In the genomic region with DNA sequence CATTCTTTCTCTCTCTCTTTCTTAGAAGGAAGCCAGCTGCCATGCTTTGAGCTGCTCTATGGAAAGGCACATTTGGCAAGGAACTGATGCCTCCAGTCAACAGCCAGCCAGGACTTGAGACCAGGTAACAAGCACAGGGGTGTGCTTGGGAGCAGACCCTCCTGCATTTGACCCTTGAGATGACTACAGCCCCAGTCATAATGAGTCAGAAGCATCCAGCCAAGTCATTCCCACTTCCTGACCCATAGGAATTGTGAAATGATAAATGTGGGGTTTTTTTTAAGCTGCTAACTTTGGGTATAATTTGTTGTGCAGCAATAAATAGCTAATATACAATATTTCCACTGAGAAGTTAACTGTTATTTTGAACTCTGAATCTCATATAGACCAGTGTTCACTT, we compare ENCODE assay signal across 19 cellular contexts.
DNase-seq lines count a peak whose midpoint lies in the region; FAIRE-seq lines count a peak whose summit lies in the region.
"Had no signal": no experiment of that assay in that cellular context is flagged by ENCODE, and none has a peak within 500 bp of the region (broad histone marks: within the 10 kb centered on the region; RNA-seq: fewer than 3 reads in every experiment).

No MANE protein-coding gene starts in this region.

- DNase-seq in GM04503 (ENCODE audit: low read depth) (peak; percentile 23), RPMI7951 (ENCODE audit: low read depth) (peak; percentile 45), fibroblast of gingiva (ENCODE audit: low read depth) (peak; percentile 9), renal cortical epithelial cell (ENCODE audit: low read depth) (peak; percentile 87), small intestine (no peak), NCI-H1436 (lab: John Stamatoyannopoulos, UW) (no peak), cerebellum (ENCODE audit: low spot score) (no peak)
- no peak for DNase-seq in activated CD4-positive, alpha-beta T cell treated with anti-CD3 and anti-CD28 coated beads for 4 hours
- DNase-seq: activated naive CD8-positive, alpha-beta T cell treated with anti-CD3 and anti-CD28 coated beads, Interleukin-2, amount 10 ng/mL, durations not matched to agents 7 days and 5 days; activated T-cell treated with anti-CD3 and anti-CD28 coated beads, Interleukin-2, amount 50 U/mL, for 1 hour; C1 segment of cervical spinal cord; DMS53; erythroblast; natural killer cell; NCI-H187 treated with DMSO at 0.1 percent for 48 hours; NCI-H510A treated with DMSO at 0.1 percent for 48 hours; substantia nigra had no signal

- H3K4me1 ChIP-seq in small intestine (ENCODE audit: control insufficient read depth in 2 of 2, insufficient read depth in 1 of 2, low read depth in 1 of 2, low read length in 1 of 2), result no peaks in the 10 kb centered on the region
- H3K4me1 ChIP-seq: prostate gland had no signal

- no peak overlapping the region for H3K27ac ChIP-seq in small intestine (ENCODE audit: low read depth in 1 of 2, low read length in 1 of 2)
- H3K27ac ChIP-seq: prostate gland had no signal

- H3K4me3 ChIP-seq in small intestine (ENCODE audit: low read depth in 1 of 2, low read length in 2 of 2), result no peak overlapping the region
- H3K4me3 ChIP-seq: prostate gland had no signal

- no peaks in the 10 kb centered on the region for H3K27me3 ChIP-seq in small intestine (ENCODE audit: control insufficient read depth in 2 of 2, insufficient read depth in 2 of 2, low read length in 2 of 2)

- no peaks in the 10 kb centered on the region for H3K36me3 ChIP-seq in small intestine (ENCODE audit: control insufficient read depth in 2 of 2, insufficient read depth in 2 of 2, low read length in 2 of 2)
- H3K36me3 ChIP-seq: prostate gland had no signal

- no peak for FAIRE-seq in small intestine (lab: Jason Lieb, UNC)
- FAIRE-seq: colon had no signal

- peaks cover 2% of the 10 kb centered on the region for H3K9me3 ChIP-seq in small intestine (ENCODE audit: control insufficient read depth, low read depth)
- H3K9me3 ChIP-seq: prostate gland had no signal

Comparison
In these comparisons a context has a peak if more than half of its experiments do, and no peak if none do; other contexts are left out.
1. DNase-seq: peak in GM04503 (single experiment), RPMI7951 (single experiment), fibroblast of gingiva (single experiment) and renal cortical epithelial cell (single experiment); none in small intestine (single experiment), NCI-H1436 (single experiment), cerebellum (single experiment) and activated CD4-positive, alpha-beta T cell treated with anti-CD3 and anti-CD28 coated beads for 4 hours (0 of 2).